In genomic region chr6:27178860-27179259, GRCh38 we compare ENCODE assay signal across 8 cellular contexts.
DNase-seq lines count a peak whose midpoint lies in the region; ATAC-seq and TF ChIP-seq lines count a peak whose summit lies in the region.

No MANE protein-coding gene starts in this region.

- WGBS in spleen, 5 donors, result 49 to 64% (median 60%) methylated on average over 15 of the region's 15 CpGs

- no peak for TF ChIP-seq POLR2A in spleen (IDR thresholded peaks at IDR 0.05)

- H3K9me3 ChIP-seq in iPS-18a (ENCODE audit: control insufficient read depth, low read depth, low read length), result no peaks in the 10 kb centered on the region
- no peaks in the 10 kb centered on the region for H3K9me3 ChIP-seq in spleen
- H3K9me3 ChIP-seq in MG63, result no peaks in the 10 kb centered on the region

- intact Hi-C loops in spleen (cut with DNase I; ENCODE audit: low total_unique reads), result no loop called here

- no peak overlapping the region for H3K27ac Mint-ChIP-seq in T-helper 2 cell treated with Interferon-gamma antibody and Interleukin-4, amounts not matched to agents 5 μg/mL and 100 μg/mL, for 36 hours
- no peak overlapping the region for H3K27ac Mint-ChIP-seq in activated naive CD8-positive, alpha-beta T cell

- H3K36me3 Mint-ChIP-seq in T-helper 2 cell treated with Interferon-gamma antibody and Interleukin-4, amounts not matched to agents 5 μg/mL and 100 μg/mL, for 36 hours (ENCODE audit: low read depth), result no peaks in the 10 kb centered on the region
- no peaks in the 10 kb centered on the region for H3K36me3 Mint-ChIP-seq in activated naive CD8-positive, alpha-beta T cell

- peaks cover 43% of the 10 kb centered on the region for H3K27me3 Mint-ChIP-seq in T-helper 2 cell treated with Interferon-gamma antibody and Interleukin-4, amounts not matched to agents 5 μg/mL and 100 μg/mL, for 36 hours (ENCODE audit: low read depth)
- no peaks in the 10 kb centered on the region for H3K27me3 Mint-ChIP-seq in activated naive CD8-positive, alpha-beta T cell

- TF ChIP-seq CTCF in spleen (IDR thresholded peaks at IDR 0.05 in 8 of 11, conservative IDR thresholded peaks at IDR 0.05 in 3 of 11), result no peak

- peaks cover 11% of the 10 kb centered on the region for H3K4me1 Mint-ChIP-seq in T-helper 2 cell treated with Interferon-gamma antibody and Interleukin-4, amounts not matched to agents 5 μg/mL and 100 μg/mL, for 36 hours (ENCODE audit: low read depth)
- peaks cover 9% of the 10 kb centered on the region for H3K4me1 Mint-ChIP-seq in activated naive CD8-positive, alpha-beta T cell (ENCODE audit: low read depth)

- H3K4me3 ChIP-seq in iPS-18a (ENCODE audit: low read length) (peak overlapping the region; percentile 99), spleen (peak overlapping the region in 6 of 8 donors; percentile 77 to 92 (median 90)), MG63 (no peak overlapping the region)

- DNase-seq in T-helper 2 cell treated with Interferon-gamma antibody and Interleukin-4, amounts not matched to agents 5 μg/mL and 100 μg/mL, for 36 hours (ENCODE audit: low spot score), result no peak
- DNase-seq in T-helper 2 cell (no peak), spleen (no peak), MG63 (no peak), 8988T (no peak)

- H3K9ac ChIP-seq in iPS-18a (ENCODE audit: low read length), result peak overlapping the region; percentile 87

- no peaks in the 10 kb centered on the region for H3K36me3 ChIP-seq in iPS-18a (ENCODE audit: control insufficient read depth, low read depth, low read length)
- no peaks in the 10 kb centered on the region for H3K36me3 ChIP-seq in spleen
- H3K36me3 ChIP-seq in MG63, result no peaks in the 10 kb centered on the region

- H3K4me1 ChIP-seq in iPS-18a (ENCODE audit: control insufficient read depth, low read depth, low read length) (peaks cover 9% of the 10 kb centered on the region), spleen (peaks cover 0 to 18% (median 6%) of the 10 kb centered on the region in 6 donors)

- no peaks in the 10 kb centered on the region for H3K9me3 Mint-ChIP-seq in T-helper 2 cell treated with Interferon-gamma antibody and Interleukin-4, amounts not matched to agents 5 μg/mL and 100 μg/mL, for 36 hours
- no peaks in the 10 kb centered on the region for H3K9me3 Mint-ChIP-seq in activated naive CD8-positive, alpha-beta T cell (ENCODE audit: low read depth)

- H3K27ac ChIP-seq in iPS-18a (ENCODE audit: low read length) (peak overlapping the region; percentile 79), spleen (no peak overlapping the region)

- ATAC-seq in HG03432 (IDR thresholded peaks at IDR 0.05; ENCODE audit: unreplicated experiment), result no peak

- peak overlapping the region; percentile 42 for H3K4me3 Mint-ChIP-seq in T-helper 2 cell treated with Interferon-gamma antibody and Interleukin-4, amounts not matched to agents 5 μg/mL and 100 μg/mL, for 36 hours
- H3K4me3 Mint-ChIP-seq in activated naive CD8-positive, alpha-beta T cell, result peak overlapping the region; percentile 96

- H3K27me3 ChIP-seq in iPS-18a (ENCODE audit: control insufficient read depth, insufficient read depth, low read length) (no peaks in the 10 kb centered on the region), spleen (replicated peaks in 1 of 7) (no peaks in the 10 kb centered on the region), MG63 (no peaks in the 10 kb centered on the region)
